Comparison of ENCODE assay signal across 6 cellular contexts in genomic region chr17:44069974-44070454, GRCh38. TPM values are rescaled to one million over a fixed set of nuclear protein-coding genes. Genes with fewer than 3 reads are reported as not detected.
DNase-seq lines count a peak whose midpoint lies in the region; ATAC-seq, FAIRE-seq and TF ChIP-seq lines count a peak whose summit lies in the region.

No MANE protein-coding gene starts in this region.

- H3K36me3 Mint-ChIP-seq in glutamatergic neuron (ENCODE audit: unreplicated experiment): no peaks in the 10 kb centered on the region

- FAIRE-seq in GM12892 (lab: Jason Lieb, UNC): no peak

- DNase-seq in Peyer's patch (no peak), glutamatergic neuron (no peak), GM12892 (ENCODE audit: insufficient read length) (no peak)

- H3K36me3 ChIP-seq in Peyer's patch: peaks cover 0 to 11% (median 0%) of the 10 kb centered on the region in 3 donors
- H3K36me3 ChIP-seq in thymus (ENCODE audit: control insufficient read depth, insufficient read depth): peaks cover 9% of the 10 kb centered on the region

- TF ChIP-seq POLR2A in Peyer's patch (IDR thresholded peaks at IDR 0.05): no peak
- no peak for TF ChIP-seq POLR2A in GM12892 (IDR thresholded peaks at IDR 0.05; ENCODE audit: low read depth, low read length)

- H3K4me1 ChIP-seq in Peyer's patch: peaks cover 3 to 33% (median 12%) of the 10 kb centered on the region in 4 donors
- peaks cover 10% of the 10 kb centered on the region for H3K4me1 ChIP-seq in thymus (ENCODE audit: control insufficient read depth, insufficient read depth, low read length)

- H3K4me3 ChIP-seq in Peyer's patch (peak overlapping the region; percentile 73 to 83 (median 77)), thymus (ENCODE audit: low read length) (peak overlapping the region; percentile 78)

- H3K27me3 Mint-ChIP-seq in glutamatergic neuron (ENCODE audit: unreplicated experiment): peaks cover 8% of the 10 kb centered on the region

- TF ChIP-seq CTCF in Peyer's patch (IDR thresholded peaks at IDR 0.05) (no peak), glutamatergic neuron (IDR thresholded peaks at IDR 0.05; ENCODE audit: partially characterized antibody, unreplicated experiment) (no peak)

- peaks cover 16% of the 10 kb centered on the region for H3K9me3 Mint-ChIP-seq in glutamatergic neuron (ENCODE audit: unreplicated experiment)

- H3K4me1 Mint-ChIP-seq in glutamatergic neuron (ENCODE audit: low read depth, unreplicated experiment): peaks cover 17% of the 10 kb centered on the region

- ATAC-seq in GM21367 (IDR thresholded peaks at IDR 0.05; ENCODE audit: unreplicated experiment) (peak; percentile 2), HG02852 (IDR thresholded peaks at IDR 0.05; ENCODE audit: unreplicated experiment) (no peak)

- WGBS in thymus: 15% methylated on average over 7 of the region's 7 CpGs

- peak overlapping the region; percentile 93 for H3K27ac Mint-ChIP-seq in glutamatergic neuron (ENCODE audit: unreplicated experiment)

- no peaks in the 10 kb centered on the region for H3K9me3 ChIP-seq in Peyer's patch
- H3K9me3 ChIP-seq in thymus (ENCODE audit: control insufficient read depth): no peaks in the 10 kb centered on the region

- peak overlapping the region; percentile 92 for H3K4me3 Mint-ChIP-seq in glutamatergic neuron (ENCODE audit: unreplicated experiment)

- H3K27me3 ChIP-seq in Peyer's patch: no peaks in the 10 kb centered on the region
- H3K27me3 ChIP-seq in thymus (ENCODE audit: control insufficient read depth, insufficient read depth): no peaks in the 10 kb centered on the region

- H3K27ac ChIP-seq in Peyer's patch: peak overlapping the region; percentile 81 to 91 (median 84)
- no peak overlapping the region for H3K27ac ChIP-seq in thymus (ENCODE audit: low read depth)

RNA-seq across cellular contexts. Expression of gene G6PC3, which starts 0.5 kb away (rescaled TPM):
- total RNA-seq in Peyer's patch: 10 to 100 TPM in 3 of 4 donors, 1 to 10 TPM in 1; 8.3 to 48.9 (median 33.8) TPM
- total RNA-seq in glutamatergic neuron (ENCODE audit: unreplicated experiment): 51.2 TPM
- polyA plus RNA-seq in thymus: 30.2 TPM
- 21.7 TPM for polyA plus RNA-seq in GM12892 (2012; ENCODE audit: missing spikeins)

RNA-seq across cellular contexts. Expression of gene LSM12, which starts 3.5 kb away (rescaled TPM):
- total RNA-seq in Peyer's patch (10 to 100 TPM; 10.7 to 28.4 (median 26.1) TPM), glutamatergic neuron (ENCODE audit: unreplicated experiment) (57.9 TPM)
- polyA plus RNA-seq in thymus: 31.3 TPM
- 57.6 TPM for polyA plus RNA-seq in GM12892 (2012; ENCODE audit: missing spikeins)

RNA-seq across cellular contexts. Expression of gene HDAC5, which starts 53.4 kb away (rescaled TPM):
- total RNA-seq in Peyer's patch (10 to 100 TPM; 42.4 to 71.0 (median 48.4) TPM), glutamatergic neuron (ENCODE audit: unreplicated experiment) (185 TPM)
- polyA plus RNA-seq in thymus: 34.4 TPM
- polyA plus RNA-seq in GM12892 (2012; ENCODE audit: missing spikeins): 8.7 TPM

RNA-seq across cellular contexts. Expression of gene TMEM101, which starts 55.3 kb away (rescaled TPM):
- 10 to 100 TPM in 3 of 4 donors, 1 to 10 TPM in 1; 8.3 to 20.9 (median 17.5) TPM for total RNA-seq in Peyer's patch
- 22.6 TPM for total RNA-seq in glutamatergic neuron (ENCODE audit: unreplicated experiment)
- polyA plus RNA-seq in thymus: 23.8 TPM
- polyA plus RNA-seq in GM12892 (2012; ENCODE audit: missing spikeins): 27.7 TPM
